In the genomic region with DNA sequence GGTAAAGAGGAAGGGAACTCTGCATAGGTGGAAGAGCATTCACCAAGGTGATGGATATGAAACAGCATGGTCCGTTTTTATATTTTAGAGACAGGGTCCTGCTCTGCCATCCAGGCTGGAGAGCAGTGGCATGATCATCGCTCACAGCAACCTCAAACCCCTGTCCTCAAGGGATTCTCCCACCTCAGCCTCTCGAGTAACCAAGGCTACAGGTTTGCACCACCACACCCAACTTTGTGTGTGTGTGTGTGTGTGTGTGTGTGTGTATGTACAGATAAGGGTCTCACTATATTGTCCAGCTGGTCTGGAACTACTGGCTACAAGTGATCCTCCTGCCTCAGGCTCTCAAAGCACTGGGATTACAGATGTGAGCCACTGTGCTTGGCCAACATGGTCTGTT, we compare ENCODE assay signal across 7 cellular contexts.
"Had no signal": no experiment of that assay in that cellular context is flagged by ENCODE, and none has a peak within 500 bp of the region (broad histone marks: within the 10 kb centered on the region; RNA-seq: fewer than 3 reads in every experiment).

No MANE protein-coding gene starts in this region.

- DNase-seq: GDM1, GF-D8 had no signal

- FAIRE-seq: G401.6, GM12891, GM12892, GM18507, GM19239 had no signal
